Comparison of ENCODE assay signal across 8 cellular contexts in genomic region chr10:69087600-69088470, GRCh38. TPM values are rescaled to one million over a fixed set of nuclear protein-coding genes. Genes with fewer than 3 reads are reported as not detected.
DNase-seq lines count a peak whose midpoint lies in the region; ATAC-seq and TF ChIP-seq lines count a peak whose summit lies in the region.

TSS of gene SRGN (plus strand) at chr10:69088103. CDS start at chr10:69088158, 55 bp downstream.

- H3K27me3 Mint-ChIP-seq in natural killer cell (ENCODE audit: low read depth in 2 of 2), result no peaks in the 10 kb centered on the region

- peaks cover 66% of the 10 kb centered on the region for H3K4me1 ChIP-seq in BLaER1

- DNase-seq in LHCN-M2 (ENCODE audit: low read depth) (peak; percentile 92), natural killer cell (peak; percentile 75), superior temporal gyrus (ENCODE audit: extremely low spot score) (peak; percentile 25), NCI-H146 treated with DMSO at 0.1 percent for 48 hours (lab: John Stamatoyannopoulos, UW; ENCODE audit: unreplicated experiment) (no peak)
- peak; percentile 83 for DNase-seq in activated CD8-positive, alpha-beta memory T cell treated with anti-CD3 and anti-CD28 coated beads for 24 hours

- H3K27ac Mint-ChIP-seq in natural killer cell, result peak within 1 kb of the TSS; percentile 96

- intact Hi-C loops in natural killer cell (cut with micrococcal nuclease), result loop anchor here (2.0 kb wide), 1 partner anchor 15 kb away; no protein-coding TSS in a partner anchor

- peak within 1 kb of the TSS; percentile 89 for H3K4me3 Mint-ChIP-seq in natural killer cell

- no peaks in the 10 kb centered on the region for H3K27me3 ChIP-seq in BLaER1

- ATAC-seq in GM21423 (IDR thresholded peaks at IDR 0.05; ENCODE audit: unreplicated experiment), result peak; percentile 53
- ATAC-seq in natural killer cell, result peak; percentile 41 to 71 (median 61)

- H3K4me3 ChIP-seq in BLaER1, result peak within 1 kb of the TSS; percentile 56

- peak within 1 kb of the TSS; percentile 76 for H3K4me2 ChIP-seq in BLaER1

- H3K36me3 Mint-ChIP-seq in natural killer cell, result peaks cover 5% of the 10 kb centered on the region

- H4K20me1 ChIP-seq in BLaER1, result no peaks in the 10 kb centered on the region

- H3K4me1 Mint-ChIP-seq in natural killer cell, result peaks cover 57 to 65% of the 10 kb centered on the region in 2 donors

- no peaks in the 10 kb centered on the region for H3K9me3 ChIP-seq in BLaER1

- H3K9me3 Mint-ChIP-seq in natural killer cell, result no peaks in the 10 kb centered on the region

- TF ChIP-seq CTCF in natural killer cell (IDR thresholded peaks at IDR 0.05), result no peak

- H3K9ac ChIP-seq in BLaER1, result peak within 1 kb of the TSS; percentile 30

- no peaks in the 10 kb centered on the region for H3K36me3 ChIP-seq in BLaER1

- H3K27ac ChIP-seq in BLaER1, result no peak within 1 kb of the TSS

- in situ Hi-C loops in endometrial microvascular endothelial cells (cut with HindIII; ENCODE audit: inconsistent ontology term, low pct_unique_long_range_greater_than_20kb, low sequenced_read_pairs), result no loop called here

RNA-seq across cellular contexts. Expression of gene SRGN, which starts in this region (rescaled TPM):
- total RNA-seq in LHCN-M2 (2014; rRNA removed) (409 and 438 TPM in 2 replicates), endometrial microvascular endothelial cells (ENCODE audit: inconsistent ontology term) (1,694 TPM), natural killer cell (100 to 1,000 TPM; 636 to 954 (median 778) TPM)
- 433 TPM for polyA plus RNA-seq in LHCN-M2 (2012)
